ENCODE assay signal across 8 cellular contexts in the genomic region with DNA sequence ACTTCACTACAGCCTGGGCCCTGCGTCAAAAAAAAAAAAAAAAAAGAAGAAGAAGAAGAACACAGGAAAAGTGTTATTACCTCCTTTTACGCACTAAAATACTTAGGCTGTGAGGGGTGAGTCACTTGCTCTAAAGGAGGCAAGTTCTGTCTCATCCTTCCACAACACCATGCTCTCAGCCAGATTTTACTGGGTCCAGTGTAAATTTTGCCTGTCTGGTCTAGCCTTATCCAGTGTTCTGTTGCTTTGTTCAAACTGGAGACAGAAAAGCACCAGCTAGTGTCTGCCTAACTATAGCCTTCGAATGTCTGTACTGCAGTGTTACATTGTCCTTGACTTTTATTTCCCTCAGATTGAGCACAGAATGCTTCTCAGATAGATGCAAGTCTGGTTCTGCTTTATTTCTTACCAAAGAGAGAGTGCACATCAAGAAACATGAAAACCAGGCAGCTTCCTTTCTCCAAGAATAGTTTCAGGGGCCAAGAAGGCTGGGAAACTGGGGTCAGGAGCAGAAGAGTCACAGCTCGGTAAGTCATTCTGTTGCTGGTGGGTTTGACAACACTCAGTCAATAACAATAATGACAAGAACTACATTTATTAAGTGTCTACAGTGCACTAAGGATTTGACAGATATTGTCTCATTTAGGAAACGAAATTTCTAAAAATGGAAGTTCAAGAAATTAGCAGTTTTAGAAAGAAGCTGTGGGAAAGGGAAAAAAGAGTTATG. TPM values are rescaled to one million over a fixed set of nuclear protein-coding genes. Genes with fewer than 3 reads are reported as not detected.
DNase-seq lines count a peak whose midpoint lies in the region; ATAC-seq and TF ChIP-seq lines count a peak whose summit lies in the region.

No MANE protein-coding gene starts in this region.

- 37% methylated on average over 5 of the region's 5 CpGs for WGBS in prostate gland

- TF ChIP-seq CTCF in prostate gland (IDR thresholded peaks at IDR 0.05) = no peak

- H3K27ac ChIP-seq in prostate gland = peak overlapping the region; percentile 12 to 62

- H3K4me1 ChIP-seq in prostate gland (replicated peaks) = no peaks in the 10 kb centered on the region

- peak; percentile 3 for DNase-seq in RKO (ENCODE audit: low spot score)
- DNase-seq in prostate gland (ENCODE audit: low spot score) = peak; percentile 66
- no peak for DNase-seq in NCI-H774 (lab: John Stamatoyannopoulos, UW)
- DNase-seq in glomerular visceral epithelial cell (ENCODE audit: extremely low spot score) = no peak
- no peak for DNase-seq in NCI-H2227 treated with DMSO at 0.1 percent for 48 hours (lab: John Stamatoyannopoulos, UW)
- no peak for DNase-seq in stimulated activated CD4-positive, alpha-beta T cell treated with anti-CD3 and anti-CD28 coated beads, Interleukin-2, amount 100 ng/mL, for 48 hours

- intact Hi-C loops in prostate gland (cut with DNase I) = no loop called here

- no peak for TF ChIP-seq POLR2A in prostate gland (IDR thresholded peaks at IDR 0.05)

- no peak overlapping the region for H3K4me3 ChIP-seq in prostate gland

- no peaks in the 10 kb centered on the region for H3K9me3 ChIP-seq in prostate gland

- ATAC-seq in GM18520 (IDR thresholded peaks at IDR 0.05; ENCODE audit: unreplicated experiment) (peak; percentile 29), HG02870 (IDR thresholded peaks at IDR 0.05; ENCODE audit: unreplicated experiment) (peak; percentile 43)

- H3K36me3 ChIP-seq in prostate gland = no peaks in the 10 kb centered on the region

- H3K27me3 ChIP-seq in prostate gland (replicated peaks; ENCODE audit: insufficient read depth) = no peaks in the 10 kb centered on the region

RNA-seq across cellular contexts. Expression of gene MSGN1, which starts 3.1 kb away (rescaled TPM):
- total RNA-seq in prostate gland = not detected

RNA-seq across cellular contexts. Expression of gene GEN1, which starts 59.2 kb away (rescaled TPM):
- total RNA-seq in prostate gland = 10 to 100 TPM in 1 of 2 donors, 1 to 10 TPM in 1; 5.0 to 15.3 TPM

RNA-seq across cellular contexts. Expression of gene SMC6, which starts 59.6 kb away (rescaled TPM):
- 10 to 100 TPM in 1 of 2 donors, 1 to 10 TPM in 1; 8.8 to 36.1 TPM for total RNA-seq in prostate gland

Comparison
In these comparisons a context has a peak if more than half of its experiments do, and no peak if none do; other contexts are left out.
1. DNase-seq: peak in RKO (single experiment) and prostate gland (single experiment); none in NCI-H774 (single experiment), glomerular visceral epithelial cell (single experiment), NCI-H2227 treated with DMSO at 0.1 percent for 48 hours (single experiment) and stimulated activated CD4-positive, alpha-beta T cell treated with anti-CD3 and anti-CD28 coated beads, Interleukin-2, amount 100 ng/mL, for 48 hours (0 of 2).